ENCODE assay signal across 9 cellular contexts in the genomic region with DNA sequence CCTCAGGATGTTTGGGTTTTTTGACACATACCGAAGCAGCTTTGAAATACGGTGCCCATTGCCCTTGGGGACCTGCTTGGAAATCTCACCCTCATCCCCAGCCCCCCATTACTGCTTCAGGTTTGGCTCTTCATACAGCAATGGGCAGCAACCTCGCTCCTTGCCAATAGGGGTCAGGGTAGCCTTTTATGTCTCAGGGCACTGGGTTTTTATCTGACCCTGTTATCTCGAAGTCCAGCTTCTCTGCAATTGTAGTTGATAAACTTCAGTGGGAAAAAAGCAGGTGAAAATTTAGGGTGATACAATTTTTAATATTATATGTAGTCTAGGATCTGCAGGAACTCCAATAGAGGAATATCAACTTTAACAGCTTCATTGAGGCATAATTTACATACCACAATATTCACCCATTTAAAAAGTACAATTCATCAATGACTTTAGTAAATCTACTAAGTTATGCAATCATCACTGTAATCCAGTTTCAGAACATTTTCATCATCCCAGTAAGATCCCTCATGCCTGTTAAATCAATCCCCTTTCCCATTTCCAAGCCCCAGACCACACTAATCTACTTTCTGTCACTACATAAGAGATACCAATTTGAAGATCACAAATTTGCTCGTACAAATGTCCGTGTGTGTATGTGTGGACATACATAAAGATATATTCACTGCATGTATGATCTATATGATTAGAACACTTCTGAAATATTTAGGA.
DNase-seq lines count a peak whose midpoint lies in the region; ATAC-seq and TF ChIP-seq lines count a peak whose summit lies in the region.
"Had no signal": no experiment of that assay in that cellular context is flagged by ENCODE, and none has a peak within 500 bp of the region (broad histone marks: within the 10 kb centered on the region; RNA-seq: fewer than 3 reads in every experiment).

No MANE protein-coding gene starts in this region.

- peaks cover 14% of the 10 kb centered on the region for H3K4me1 ChIP-seq in mesendoderm (ENCODE audit: control insufficient read depth, low read depth, low read length)

- no peaks in the 10 kb centered on the region for H3K79me1 ChIP-seq in mesendoderm (ENCODE audit: low read length)

- H3K4me2 ChIP-seq in mesendoderm (ENCODE audit: low read length): no peak overlapping the region

- no peak overlapping the region for H4K8ac ChIP-seq in mesendoderm (ENCODE audit: low read depth, low read length)

- H3K18ac ChIP-seq in mesendoderm (ENCODE audit: low read length): no peak overlapping the region

- in situ Hi-C loops in astrocyte of the cerebellum (cut with HindIII; ENCODE audit: low sequenced_read_pairs): no loop called here

- H3K79me2 ChIP-seq in mesendoderm (ENCODE audit: control insufficient read depth, insufficient read depth, low read length): no peaks in the 10 kb centered on the region

- DNase-seq in NCI-H2196 (lab: John Stamatoyannopoulos, UW; ENCODE audit: unreplicated experiment) (peak; percentile 26), NCI-H2196 treated with DMSO at 0.1 percent for 48 hours (lab: John Stamatoyannopoulos, UW; ENCODE audit: unreplicated experiment) (no peak), Kasumi-1 (lab: John Stamatoyannopoulos, UW) (peak; percentile 72 to 76), astrocyte of the cerebellum (ENCODE audit: low read depth) (no peak), mesendoderm (peak; percentile 70), caudate nucleus (lab: John Stamatoyannopoulos, UW) (no peak)
- no peak for DNase-seq in activated naive CD4-positive, alpha-beta T cell treated with anti-CD3 and anti-CD28 coated beads, Interleukin-2, amount 50 U/mL, for 16 hours
- DNase-seq: activated B cell treated with CpG ODN at 0.5 μM for 24 hours had no signal

- no peak overlapping the region for H2BK5ac ChIP-seq in mesendoderm (ENCODE audit: low read length)

- ATAC-seq in HG03439 (IDR thresholded peaks at IDR 0.05; ENCODE audit: unreplicated experiment): no peak

- H3K56ac ChIP-seq in mesendoderm (ENCODE audit: low read length): no peak overlapping the region

- H3K27ac ChIP-seq in mesendoderm (ENCODE audit: low read depth, low read length): no peak overlapping the region
- H3K27ac ChIP-seq in caudate nucleus (ENCODE audit: low read depth, low read length): no peak overlapping the region

- H2AK5ac ChIP-seq in mesendoderm (ENCODE audit: low read length): no peak overlapping the region

- no peak overlapping the region for H3K4ac ChIP-seq in mesendoderm (ENCODE audit: low read depth, low read length)

- H2BK120ac ChIP-seq in mesendoderm (ENCODE audit: low read depth, low read length): no peak overlapping the region

- H4K5ac ChIP-seq in mesendoderm (ENCODE audit: low read length): no peak overlapping the region

- H3K23ac ChIP-seq in mesendoderm (ENCODE audit: low read length): no peak overlapping the region

- H3K4me3 ChIP-seq in astrocyte of the cerebellum (ENCODE audit: low read depth, low read length) (no peak overlapping the region), mesendoderm (ENCODE audit: low read length) (no peak overlapping the region)

- no CpG with 5 or more reads among the region's 6 CpGs for WGBS in mesendoderm (ENCODE audit: extremely low coverage, insufficient coverage, low lambda C conversion rate)

- H3K9ac ChIP-seq in mesendoderm (ENCODE audit: low read length): no peak overlapping the region

- no peak overlapping the region for H2BK15ac ChIP-seq in mesendoderm (replicated peaks; ENCODE audit: low read depth)

- H3K36me3 ChIP-seq in mesendoderm (ENCODE audit: control insufficient read depth, insufficient read depth, low read length): no peaks in the 10 kb centered on the region

- H3K27me3 ChIP-seq in mesendoderm (ENCODE audit: insufficient read depth, low read length, poor library complexity): no peaks in the 10 kb centered on the region

- peak; percentile 78 for TF ChIP-seq CTCF in astrocyte of the cerebellum (IDR thresholded peaks at IDR 0.05; ENCODE audit: low read depth, low read length, missing control alignments)

Comparison
In these comparisons a context has a peak if more than half of its experiments do, and no peak if none do; other contexts are left out.
1. DNase-seq: peak in NCI-H2196 (single experiment), Kasumi-1 (2 of 2) and mesendoderm (single experiment); none in NCI-H2196 treated with DMSO at 0.1 percent for 48 hours (single experiment), astrocyte of the cerebellum (single experiment), activated naive CD4-positive, alpha-beta T cell treated with anti-CD3 and anti-CD28 coated beads, Interleukin-2, amount 50 U/mL, for 16 hours (single experiment) and caudate nucleus (0 of 61).